3 cellular contexts compared by ENCODE assay signal in genomic region chr6:126261792-126262421, GRCh38.
TF ChIP-seq lines count a peak whose summit lies in the region.

No MANE protein-coding gene starts in this region.

TF ChIP-seq in GM23338, 12 proteins besides CTCF, POLR2A, EP300 and RAD21 (continues in another document):
- TF ChIP-seq, protein P1, sequence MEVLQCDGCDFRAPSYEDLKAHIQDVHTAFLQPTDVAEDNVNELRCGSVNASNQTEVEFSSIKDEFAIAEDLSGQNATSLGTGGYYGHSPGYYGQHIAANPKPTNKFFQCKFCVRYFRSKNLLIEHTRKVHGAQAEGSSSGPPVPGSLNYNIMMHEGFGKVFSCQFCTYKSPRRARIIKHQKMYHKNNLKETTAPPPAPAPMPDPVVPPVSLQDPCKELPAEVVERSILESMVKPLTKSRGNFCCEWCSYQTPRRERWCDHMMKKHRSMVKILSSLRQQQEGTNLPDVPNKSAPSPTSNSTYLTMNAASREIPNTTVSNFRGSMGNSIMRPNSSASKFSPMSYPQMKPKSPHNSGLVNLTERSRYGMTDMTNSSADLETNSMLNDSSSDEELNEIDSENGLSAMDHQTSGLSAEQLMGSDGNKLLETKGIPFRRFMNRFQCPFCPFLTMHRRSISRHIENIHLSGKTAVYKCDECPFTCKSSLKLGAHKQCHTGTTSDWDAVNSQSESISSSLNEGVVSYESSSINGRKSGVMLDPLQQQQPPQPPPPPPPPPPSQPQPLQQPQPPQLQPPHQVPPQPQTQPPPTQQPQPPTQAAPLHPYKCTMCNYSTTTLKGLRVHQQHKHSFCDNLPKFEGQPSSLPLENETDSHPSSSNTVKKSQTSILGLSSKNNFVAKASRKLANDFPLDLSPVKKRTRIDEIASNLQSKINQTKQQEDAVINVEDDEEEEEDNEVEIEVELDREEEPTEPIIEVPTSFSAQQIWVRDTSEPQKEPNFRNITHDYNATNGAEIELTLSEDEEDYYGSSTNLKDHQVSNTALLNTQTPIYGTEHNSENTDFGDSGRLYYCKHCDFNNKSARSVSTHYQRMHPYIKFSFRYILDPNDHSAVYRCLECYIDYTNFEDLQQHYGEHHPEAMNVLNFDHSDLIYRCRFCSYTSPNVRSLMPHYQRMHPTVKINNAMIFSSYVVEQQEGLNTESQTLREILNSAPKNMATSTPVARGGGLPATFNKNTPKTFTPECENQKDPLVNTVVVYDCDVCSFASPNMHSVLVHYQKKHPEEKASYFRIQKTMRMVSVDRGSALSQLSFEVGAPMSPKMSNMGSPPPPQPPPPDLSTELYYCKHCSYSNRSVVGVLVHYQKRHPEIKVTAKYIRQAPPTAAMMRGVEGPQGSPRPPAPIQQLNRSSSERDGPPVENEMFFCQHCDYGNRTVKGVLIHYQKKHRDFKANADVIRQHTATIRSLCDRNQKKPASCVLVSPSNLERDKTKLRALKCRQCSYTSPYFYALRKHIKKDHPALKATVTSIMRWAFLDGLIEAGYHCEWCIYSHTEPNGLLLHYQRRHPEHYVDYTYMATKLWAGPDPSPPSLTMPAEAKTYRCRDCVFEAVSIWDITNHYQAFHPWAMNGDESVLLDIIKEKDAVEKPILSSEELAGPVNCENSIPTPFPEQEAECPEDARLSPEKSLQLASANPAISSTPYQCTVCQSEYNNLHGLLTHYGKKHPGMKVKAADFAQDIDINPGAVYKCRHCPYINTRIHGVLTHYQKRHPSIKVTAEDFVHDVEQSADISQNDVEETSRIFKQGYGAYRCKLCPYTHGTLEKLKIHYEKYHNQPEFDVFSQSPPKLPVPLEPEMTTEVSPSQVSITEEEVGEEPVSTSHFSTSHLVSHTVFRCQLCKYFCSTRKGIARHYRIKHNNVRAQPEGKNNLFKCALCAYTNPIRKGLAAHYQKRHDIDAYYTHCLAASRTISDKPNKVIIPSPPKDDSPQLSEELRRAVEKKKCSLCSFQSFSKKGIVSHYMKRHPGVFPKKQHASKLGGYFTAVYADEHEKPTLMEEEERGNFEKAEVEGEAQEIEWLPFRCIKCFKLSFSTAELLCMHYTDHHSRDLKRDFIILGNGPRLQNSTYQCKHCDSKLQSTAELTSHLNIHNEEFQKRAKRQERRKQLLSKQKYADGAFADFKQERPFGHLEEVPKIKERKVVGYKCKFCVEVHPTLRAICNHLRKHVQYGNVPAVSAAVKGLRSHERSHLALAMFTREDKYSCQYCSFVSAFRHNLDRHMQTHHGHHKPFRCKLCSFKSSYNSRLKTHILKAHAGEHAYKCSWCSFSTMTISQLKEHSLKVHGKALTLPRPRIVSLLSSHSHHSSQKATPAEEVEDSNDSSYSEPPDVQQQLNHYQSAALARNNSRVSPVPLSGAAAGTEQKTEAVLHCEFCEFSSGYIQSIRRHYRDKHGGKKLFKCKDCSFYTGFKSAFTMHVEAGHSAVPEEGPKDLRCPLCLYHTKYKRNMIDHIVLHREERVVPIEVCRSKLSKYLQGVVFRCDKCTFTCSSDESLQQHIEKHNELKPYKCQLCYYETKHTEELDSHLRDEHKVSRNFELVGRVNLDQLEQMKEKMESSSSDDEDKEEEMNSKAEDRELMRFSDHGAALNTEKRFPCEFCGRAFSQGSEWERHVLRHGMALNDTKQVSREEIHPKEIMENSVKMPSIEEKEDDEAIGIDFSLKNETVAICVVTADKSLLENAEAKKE (CRISPR knock-in tag; IDR thresholded peaks at IDR 0.05), result no peak
- no peak for TF ChIP-seq ZNF331 (CRISPR knock-in tag; IDR thresholded peaks at IDR 0.05; ENCODE audit: low read depth)
- TF ChIP-seq POLR2AphosphoS5 (IDR thresholded peaks at IDR 0.05; ENCODE audit: low read depth), result no peak
- TF ChIP-seq STAT1 (IDR thresholded peaks at IDR 0.05; ENCODE audit: unreplicated experiment), result no peak
- TF ChIP-seq NANOG (IDR thresholded peaks at IDR 0.05; ENCODE audit: borderline replicate concordance), result no peak

TF ChIP-seq in HCT116, 20 proteins besides CTCF, POLR2A, EP300 and RAD21:
- TF ChIP-seq EZH2 (IDR thresholded peaks at IDR 0.05), result no peak
- no peak for TF ChIP-seq SP1 (IDR thresholded peaks at IDR 0.05; ENCODE audit: low read depth)
- TF ChIP-seq ZBTB33 (IDR thresholded peaks at IDR 0.05; ENCODE audit: extremely low read depth, insufficient replicate concordance, low read length), result no peak
- TF ChIP-seq, protein P2, sequence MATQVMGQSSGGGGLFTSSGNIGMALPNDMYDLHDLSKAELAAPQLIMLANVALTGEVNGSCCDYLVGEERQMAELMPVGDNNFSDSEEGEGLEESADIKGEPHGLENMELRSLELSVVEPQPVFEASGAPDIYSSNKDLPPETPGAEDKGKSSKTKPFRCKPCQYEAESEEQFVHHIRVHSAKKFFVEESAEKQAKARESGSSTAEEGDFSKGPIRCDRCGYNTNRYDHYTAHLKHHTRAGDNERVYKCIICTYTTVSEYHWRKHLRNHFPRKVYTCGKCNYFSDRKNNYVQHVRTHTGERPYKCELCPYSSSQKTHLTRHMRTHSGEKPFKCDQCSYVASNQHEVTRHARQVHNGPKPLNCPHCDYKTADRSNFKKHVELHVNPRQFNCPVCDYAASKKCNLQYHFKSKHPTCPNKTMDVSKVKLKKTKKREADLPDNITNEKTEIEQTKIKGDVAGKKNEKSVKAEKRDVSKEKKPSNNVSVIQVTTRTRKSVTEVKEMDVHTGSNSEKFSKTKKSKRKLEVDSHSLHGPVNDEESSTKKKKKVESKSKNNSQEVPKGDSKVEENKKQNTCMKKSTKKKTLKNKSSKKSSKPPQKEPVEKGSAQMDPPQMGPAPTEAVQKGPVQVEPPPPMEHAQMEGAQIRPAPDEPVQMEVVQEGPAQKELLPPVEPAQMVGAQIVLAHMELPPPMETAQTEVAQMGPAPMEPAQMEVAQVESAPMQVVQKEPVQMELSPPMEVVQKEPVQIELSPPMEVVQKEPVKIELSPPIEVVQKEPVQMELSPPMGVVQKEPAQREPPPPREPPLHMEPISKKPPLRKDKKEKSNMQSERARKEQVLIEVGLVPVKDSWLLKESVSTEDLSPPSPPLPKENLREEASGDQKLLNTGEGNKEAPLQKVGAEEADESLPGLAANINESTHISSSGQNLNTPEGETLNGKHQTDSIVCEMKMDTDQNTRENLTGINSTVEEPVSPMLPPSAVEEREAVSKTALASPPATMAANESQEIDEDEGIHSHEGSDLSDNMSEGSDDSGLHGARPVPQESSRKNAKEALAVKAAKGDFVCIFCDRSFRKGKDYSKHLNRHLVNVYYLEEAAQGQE (IDR thresholded peaks at IDR 0.05; ENCODE audit: low read depth), result no peak

TF ChIP-seq in HepG2, 621 proteins besides CTCF, POLR2A, EP300 and RAD21:
- TF ChIP-seq HOXD1 (CRISPR knock-in tag; IDR thresholded peaks at IDR 0.05) (no peak), TERF1 (CRISPR knock-in tag; IDR thresholded peaks at IDR 0.05) (no peak), KDM5B (CRISPR knock-in tag; IDR thresholded peaks at IDR 0.05; ENCODE audit: borderline replicate concordance) (no peak), SOX6 (IDR thresholded peaks at IDR 0.05) (no peak), SOX6 (CRISPR knock-in tag; IDR thresholded peaks at IDR 0.05) (no peak), GATAD2A (CRISPR knock-in tag; IDR thresholded peaks at IDR 0.05) (no peak), NAIF1 (CRISPR knock-in tag; IDR thresholded peaks at IDR 0.05; ENCODE audit: borderline replicate concordance) (no peak)
